ENCODE assay signal across 2 cellular contexts in the genomic region with DNA sequence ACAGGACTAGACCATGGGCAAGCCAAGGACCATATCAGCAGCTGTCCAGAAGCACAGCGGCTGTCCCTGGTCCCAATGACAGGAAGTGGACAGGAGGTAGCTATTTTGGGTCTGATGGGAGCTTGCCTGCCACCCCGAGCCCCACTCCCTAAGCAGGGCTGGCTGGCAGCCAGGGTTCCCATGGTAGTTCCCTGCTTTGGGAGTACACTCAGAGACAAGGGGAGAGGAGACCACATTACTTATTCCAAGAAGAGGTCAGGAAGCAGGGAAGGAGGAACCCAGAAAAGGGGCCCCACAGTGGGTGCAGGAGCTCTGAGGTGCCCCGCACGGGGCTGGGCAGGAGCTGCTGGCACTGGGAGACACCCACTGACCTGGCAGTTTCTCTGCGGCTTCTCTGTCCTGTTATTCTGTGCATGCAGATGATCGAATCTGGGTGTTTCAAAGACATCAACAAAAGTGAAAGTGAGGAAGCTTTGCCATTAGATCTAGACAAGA.
TF ChIP-seq lines count a peak whose summit lies in the region.

No MANE protein-coding gene starts in this region.

TF ChIP-seq in GM12891, 5 proteins besides CTCF, POLR2A, EP300 and RAD21:
- TF ChIP-seq SPI1 (IDR thresholded peaks at IDR 0.05; ENCODE audit: low read depth, low read length) = no peak
- no peak for TF ChIP-seq POLR2AphosphoS5 (IDR thresholded peaks at IDR 0.05; ENCODE audit: low read depth, low read length)
- TF ChIP-seq POU2F2 (IDR thresholded peaks at IDR 0.05; ENCODE audit: low read depth, low read length) = no peak
- no peak for TF ChIP-seq TAF1 (IDR thresholded peaks at IDR 0.05; ENCODE audit: low read depth, low read length)
- TF ChIP-seq PAX5 (IDR thresholded peaks at IDR 0.05; ENCODE audit: insufficient read depth, low read length, severe bottlenecking) = no peak
TF ChIP-seq in GM12891: peak in this region for 0.

TF ChIP-seq in HepG2, 621 proteins besides CTCF, POLR2A, EP300 and RAD21:
- TF ChIP-seq, protein P1, sequence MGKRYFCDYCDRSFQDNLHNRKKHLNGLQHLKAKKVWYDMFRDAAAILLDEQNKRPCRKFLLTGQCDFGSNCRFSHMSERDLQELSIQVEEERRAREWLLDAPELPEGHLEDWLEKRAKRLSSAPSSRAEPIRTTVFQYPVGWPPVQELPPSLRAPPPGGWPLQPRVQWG (CRISPR knock-in tag; IDR thresholded peaks at IDR 0.05; ENCODE audit: borderline replicate concordance, low read depth) = no peak
- no peak for TF ChIP-seq JUNB (CRISPR knock-in tag; IDR thresholded peaks at IDR 0.05; ENCODE audit: borderline replicate concordance)
- no peak for TF ChIP-seq SMARCE1 (IDR thresholded peaks at IDR 0.05; ENCODE audit: borderline replicate concordance)
- TF ChIP-seq, protein P2, sequence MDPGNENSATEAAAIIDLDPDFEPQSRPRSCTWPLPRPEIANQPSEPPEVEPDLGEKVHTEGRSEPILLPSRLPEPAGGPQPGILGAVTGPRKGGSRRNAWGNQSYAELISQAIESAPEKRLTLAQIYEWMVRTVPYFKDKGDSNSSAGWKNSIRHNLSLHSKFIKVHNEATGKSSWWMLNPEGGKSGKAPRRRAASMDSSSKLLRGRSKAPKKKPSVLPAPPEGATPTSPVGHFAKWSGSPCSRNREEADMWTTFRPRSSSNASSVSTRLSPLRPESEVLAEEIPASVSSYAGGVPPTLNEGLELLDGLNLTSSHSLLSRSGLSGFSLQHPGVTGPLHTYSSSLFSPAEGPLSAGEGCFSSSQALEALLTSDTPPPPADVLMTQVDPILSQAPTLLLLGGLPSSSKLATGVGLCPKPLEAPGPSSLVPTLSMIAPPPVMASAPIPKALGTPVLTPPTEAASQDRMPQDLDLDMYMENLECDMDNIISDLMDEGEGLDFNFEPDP (CRISPR knock-in tag; conservative IDR thresholded peaks at IDR 0.05) = no peak
- TF ChIP-seq ZMYM2 (CRISPR knock-in tag; IDR thresholded peaks at IDR 0.05) = no peak
- TF ChIP-seq, protein P3, sequence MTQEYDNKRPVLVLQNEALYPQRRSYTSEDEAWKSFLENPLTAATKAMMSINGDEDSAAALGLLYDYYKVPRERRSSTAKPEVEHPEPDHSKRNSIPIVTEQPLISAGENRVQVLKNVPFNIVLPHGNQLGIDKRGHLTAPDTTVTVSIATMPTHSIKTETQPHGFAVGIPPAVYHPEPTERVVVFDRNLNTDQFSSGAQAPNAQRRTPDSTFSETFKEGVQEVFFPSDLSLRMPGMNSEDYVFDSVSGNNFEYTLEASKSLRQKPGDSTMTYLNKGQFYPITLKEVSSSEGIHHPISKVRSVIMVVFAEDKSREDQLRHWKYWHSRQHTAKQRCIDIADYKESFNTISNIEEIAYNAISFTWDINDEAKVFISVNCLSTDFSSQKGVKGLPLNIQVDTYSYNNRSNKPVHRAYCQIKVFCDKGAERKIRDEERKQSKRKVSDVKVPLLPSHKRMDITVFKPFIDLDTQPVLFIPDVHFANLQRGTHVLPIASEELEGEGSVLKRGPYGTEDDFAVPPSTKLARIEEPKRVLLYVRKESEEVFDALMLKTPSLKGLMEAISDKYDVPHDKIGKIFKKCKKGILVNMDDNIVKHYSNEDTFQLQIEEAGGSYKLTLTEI (CRISPR knock-in tag; conservative IDR thresholded peaks at IDR 0.05) = no peak
- no peak for TF ChIP-seq ZNF660 (CRISPR knock-in tag; IDR thresholded peaks at IDR 0.05; ENCODE audit: borderline replicate concordance, low read depth)
- TF ChIP-seq KDM3A (CRISPR knock-in tag; IDR thresholded peaks at IDR 0.05; ENCODE audit: low read depth) = no peak
- TF ChIP-seq, protein P4, sequence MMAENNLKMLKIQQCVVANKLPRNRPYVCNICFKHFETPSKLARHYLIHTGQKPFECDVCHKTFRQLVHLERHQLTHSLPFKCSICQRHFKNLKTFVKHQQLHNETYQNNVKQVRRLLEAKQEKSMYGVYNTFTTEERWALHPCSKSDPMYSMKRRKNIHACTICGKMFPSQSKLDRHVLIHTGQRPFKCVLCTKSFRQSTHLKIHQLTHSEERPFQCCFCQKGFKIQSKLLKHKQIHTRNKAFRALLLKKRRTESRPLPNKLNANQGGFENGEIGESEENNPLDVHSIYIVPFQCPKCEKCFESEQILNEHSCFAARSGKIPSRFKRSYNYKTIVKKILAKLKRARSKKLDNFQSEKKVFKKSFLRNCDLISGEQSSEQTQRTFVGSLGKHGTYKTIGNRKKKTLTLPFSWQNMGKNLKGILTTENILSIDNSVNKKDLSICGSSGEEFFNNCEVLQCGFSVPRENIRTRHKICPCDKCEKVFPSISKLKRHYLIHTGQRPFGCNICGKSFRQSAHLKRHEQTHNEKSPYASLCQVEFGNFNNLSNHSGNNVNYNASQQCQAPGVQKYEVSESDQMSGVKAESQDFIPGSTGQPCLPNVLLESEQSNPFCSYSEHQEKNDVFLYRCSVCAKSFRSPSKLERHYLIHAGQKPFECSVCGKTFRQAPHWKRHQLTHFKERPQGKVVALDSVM (CRISPR knock-in tag; IDR thresholded peaks at IDR 0.05) = no peak
- TF ChIP-seq TMF1 (CRISPR knock-in tag; IDR thresholded peaks at IDR 0.05; ENCODE audit: low read depth) = no peak
TF ChIP-seq in HepG2: peak in this region for 0.
